In the genomic region with DNA sequence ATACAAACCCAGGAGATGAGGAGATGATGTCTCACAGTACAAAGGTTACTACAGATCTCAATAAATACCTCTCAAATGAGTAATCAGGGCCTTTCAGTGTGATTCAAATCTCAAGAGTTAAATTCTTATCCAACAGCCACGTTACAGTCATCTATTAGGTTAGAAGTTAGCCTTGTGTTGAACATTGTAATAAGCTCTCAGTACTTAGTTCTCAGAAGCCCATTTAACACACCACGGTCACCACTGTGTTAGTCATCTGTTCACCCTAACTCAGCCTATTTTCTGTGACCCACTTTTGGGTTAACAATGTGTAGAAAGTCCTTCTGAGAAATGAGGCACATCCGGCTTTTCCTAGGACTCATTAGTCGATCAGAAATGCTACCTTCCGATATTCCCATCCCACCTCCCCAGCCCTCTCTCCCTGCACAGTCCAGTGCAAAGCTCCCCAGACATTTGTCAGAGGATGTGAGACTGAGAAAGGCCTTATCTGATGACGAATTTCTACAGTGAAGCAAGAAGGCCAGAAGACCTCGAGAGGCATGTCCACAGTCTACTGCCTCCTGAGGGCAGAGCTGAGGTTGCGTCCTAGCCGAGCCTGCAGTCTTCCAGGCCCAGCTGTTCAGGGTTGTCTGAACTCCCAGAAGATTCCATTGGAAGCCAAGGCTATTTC, we compare ENCODE assay signal across 8 cellular contexts.
DNase-seq lines count a peak whose midpoint lies in the region; ATAC-seq and TF ChIP-seq lines count a peak whose summit lies in the region.

No MANE protein-coding gene starts in this region.

- no peaks in the 10 kb centered on the region for H3K27me3 Mint-ChIP-seq in activated CD4-positive, alpha-beta T cell treated with anti-CD3 and anti-CD28 coated beads, Interleukin-2, amount 10 ng/mL, durations not matched to agents 24 days and 14 days
- H3K27me3 Mint-ChIP-seq in GM23338 (ENCODE audit: insufficient read depth, low read depth, poor library complexity), result peaks cover 9% of the 10 kb centered on the region
- H3K27me3 Mint-ChIP-seq in natural killer cell (ENCODE audit: low read depth in 2 of 2), result no peaks in the 10 kb centered on the region

- H2AFZ ChIP-seq in GM23338 (no peak overlapping the region), mammary epithelial cell (ENCODE audit: low read depth, low read length) (no peak overlapping the region)

- 43% methylated on average over 9 of the region's 9 CpGs for WGBS in mammary epithelial cell (ENCODE audit: low coverage, missing lambda C conversion rate)

- peak overlapping the region; percentile 55 for H3K9ac ChIP-seq in mammary epithelial cell (ENCODE audit: insufficient read depth, low read length)

- in situ Hi-C loops in mammary epithelial cell (cut with MboI; ENCODE audit: low sequenced_read_pairs in 2 of 2), result no loop called here

- intact Hi-C loops in activated CD4-positive, alpha-beta T cell treated with anti-CD3 and anti-CD28 coated beads, Interleukin-2, amount 10 ng/mL, durations not matched to agents 24 days and 14 days (cut with micrococcal nuclease), result loop anchor here (1.0 to 5.0 kb wide), 2 partner anchors 19 to 37 kb away; no protein-coding TSS in a partner anchor
- intact Hi-C loops in mammary epithelial cell (cut with micrococcal nuclease) (loop anchor here (1.0 to 2.0 kb wide), 3 partner anchors 47 to 233 kb away; no protein-coding TSS in a partner anchor), natural killer cell (cut with micrococcal nuclease) (no loop called here)

- no peaks in the 10 kb centered on the region for H3F3A ChIP-seq in GM23338 (replicated peaks; ENCODE audit: low read depth)

- H3K4me3 ChIP-seq in GM23338 (no peak overlapping the region), mammary epithelial cell (replicated peaks in 1 of 3; ENCODE audit: insufficient read depth in 1 of 3, low read depth in 2 of 3, low read length in 3 of 3) (no peak overlapping the region)

- peaks cover 11% of the 10 kb centered on the region for H3K36me3 Mint-ChIP-seq in activated CD4-positive, alpha-beta T cell treated with anti-CD3 and anti-CD28 coated beads, Interleukin-2, amount 10 ng/mL, durations not matched to agents 24 days and 14 days (ENCODE audit: low read depth)
- H3K36me3 Mint-ChIP-seq in GM23338 (ENCODE audit: low read depth) (peaks cover 12% of the 10 kb centered on the region; the same call in 2 of the 3 replicates), natural killer cell (no peaks in the 10 kb centered on the region)

- BruUV-seq in mammary epithelial cell (replicated peaks; lab: Mats Ljungman, UMichigan), result TSS peak; percentile 45

- H3K36me3 ChIP-seq in GM23338 (ENCODE audit: insufficient read depth) (no peaks in the 10 kb centered on the region), mammary epithelial cell (ENCODE audit: insufficient read depth, low read length) (peaks cover 3% of the 10 kb centered on the region)

- H3K4me2 ChIP-seq in GM23338 (no peak overlapping the region), mammary epithelial cell (ENCODE audit: insufficient read depth, low read depth, low read length) (peak overlapping the region; percentile 43)

- dilution Hi-C loops in mammary epithelial cell (cut with HindIII; ENCODE audit: low sequenced_read_pairs), result no loop called here

- peaks cover 16% of the 10 kb centered on the region for H3K4me1 Mint-ChIP-seq in activated CD4-positive, alpha-beta T cell treated with anti-CD3 and anti-CD28 coated beads, Interleukin-2, amount 10 ng/mL, durations not matched to agents 24 days and 14 days
- H3K4me1 Mint-ChIP-seq in GM23338 (no peaks in the 10 kb centered on the region), natural killer cell (peaks cover 0 to 5% of the 10 kb centered on the region in 2 donors)

- CTCF ChIA-PET in mammary epithelial cell (lab: Charles Lee; ENCODE audit: low non-redundant PET), result interaction anchor here (0.7 kb wide), 1 partner anchor 1991 kb away, joined by 3 read pairs; no protein-coding TSS in a partner anchor

- no peaks in the 10 kb centered on the region for H3K9me2 ChIP-seq in GM23338 (ENCODE audit: insufficient read depth)

- DNase-seq in activated CD4-positive, alpha-beta T cell treated with anti-CD3 and anti-CD28 coated beads, Interleukin-2, amount 10 ng/mL, durations not matched to agents 24 days and 14 days, result no peak
- no peak for DNase-seq in activated CD4-positive, alpha-beta T cell treated with anti-CD3 and anti-CD28 coated beads for 1 hour
- peak; percentile 53 for DNase-seq in GM23338 (ENCODE audit: low spot score)
- DNase-seq in LoVo (ENCODE audit: low spot score), result peak; percentile 91
- peak; percentile 94 for DNase-seq in mammary epithelial cell
- DNase-seq in natural killer cell, result no peak
- no peak for DNase-seq in NCI-H2107 treated with DMSO at 0.1 percent for 48 hours (lab: John Stamatoyannopoulos, UW; ENCODE audit: unreplicated experiment)
- no peak for DNase-seq in occipital lobe (lab: John Stamatoyannopoulos, UW)

- H3K9me3 ChIP-seq in mammary epithelial cell (replicated peaks; ENCODE audit: insufficient read depth, low read length), result no peaks in the 10 kb centered on the region

- H3K27me3 ChIP-seq in GM23338 (ENCODE audit: insufficient read depth) (no peaks in the 10 kb centered on the region), mammary epithelial cell (ENCODE audit: insufficient read depth, low read length) (no peaks in the 10 kb centered on the region)

- peaks cover 5% of the 10 kb centered on the region for H4K20me1 ChIP-seq in GM23338 (replicated peaks; ENCODE audit: insufficient read depth)
- no peaks in the 10 kb centered on the region for H4K20me1 ChIP-seq in mammary epithelial cell (ENCODE audit: insufficient read depth, low read length)

- ATAC-seq in GM23338 (peak; percentile 91), natural killer cell (peak; percentile 39 to 66 (median 60))

- H3K4me1 ChIP-seq in GM23338 (ENCODE audit: insufficient read depth) (no peaks in the 10 kb centered on the region), mammary epithelial cell (ENCODE audit: insufficient read depth, low read length) (peaks cover 58% of the 10 kb centered on the region)

- H3K79me2 ChIP-seq in GM23338 (replicated peaks; ENCODE audit: insufficient read depth) (no peaks in the 10 kb centered on the region), mammary epithelial cell (ENCODE audit: insufficient read depth, low read length) (peaks cover 26% of the 10 kb centered on the region)

- TF ChIP-seq CTCF in GM23338 (conservative IDR thresholded peaks at IDR 0.05; ENCODE audit: low read depth in 2 of 2) (peak; percentile 46 to 49), mammary epithelial cell (conservative IDR thresholded peaks at IDR 0.05 in 1 of 2, IDR thresholded peaks at IDR 0.05 in 1 of 2; ENCODE audit: extremely low read depth in 1 of 2, insufficient read depth in 1 of 2, low read depth in 1 of 2, low read length in 2 of 2) (peak; percentile 45 to 54), natural killer cell (IDR thresholded peaks at IDR 0.05) (no peak)

- peak overlapping the region; percentile 42 for H3K27ac Mint-ChIP-seq in activated CD4-positive, alpha-beta T cell treated with anti-CD3 and anti-CD28 coated beads, Interleukin-2, amount 10 ng/mL, durations not matched to agents 24 days and 14 days
- H3K27ac Mint-ChIP-seq in GM23338, result no peak overlapping the region
- H3K27ac Mint-ChIP-seq in natural killer cell, result peak overlapping the region in 1 of 2 donors; percentile 21

- H3K9me3 Mint-ChIP-seq in activated CD4-positive, alpha-beta T cell treated with anti-CD3 and anti-CD28 coated beads, Interleukin-2, amount 10 ng/mL, durations not matched to agents 24 days and 14 days, result peaks cover 4% of the 10 kb centered on the region
- no peaks in the 10 kb centered on the region for H3K9me3 Mint-ChIP-seq in GM23338
- no peaks in the 10 kb centered on the region for H3K9me3 Mint-ChIP-seq in natural killer cell

- no peak overlapping the region for H3K4me3 Mint-ChIP-seq in activated CD4-positive, alpha-beta T cell treated with anti-CD3 and anti-CD28 coated beads, Interleukin-2, amount 10 ng/mL, durations not matched to agents 24 days and 14 days
- H3K4me3 Mint-ChIP-seq in GM23338 (no peak overlapping the region), natural killer cell (no peak overlapping the region)

- no peak overlapping the region for H3K27ac ChIP-seq in GM23338 (ENCODE audit: low read depth)
- peak overlapping the region; percentile 77 for H3K27ac ChIP-seq in mammary epithelial cell (ENCODE audit: insufficient read depth, low read depth, low read length)

TF ChIP-seq in GM23338, 12 proteins besides CTCF, POLR2A, EP300 and RAD21 (continues in another document):
- TF ChIP-seq NANOG (IDR thresholded peaks at IDR 0.05; ENCODE audit: borderline replicate concordance) (no peak), ZNF114 (CRISPR knock-in tag; IDR thresholded peaks at IDR 0.05) (no peak), JUNB (IDR thresholded peaks at IDR 0.05; ENCODE audit: unreplicated experiment) (no peak), POLR2AphosphoS5 (IDR thresholded peaks at IDR 0.05; ENCODE audit: low read depth) (no peak), ZNF331 (CRISPR knock-in tag; IDR thresholded peaks at IDR 0.05; ENCODE audit: low read depth) (no peak), EZH2 (IDR thresholded peaks at IDR 0.05; ENCODE audit: low read depth, unreplicated experiment) (no peak), EZH2phosphoT487 (IDR thresholded peaks at IDR 0.05; ENCODE audit: unreplicated experiment) (no peak)

Comparison
In these comparisons a context has a peak if more than half of its experiments do, and no peak if none do; other contexts are left out.
1. DNase-seq: peak in GM23338 (single experiment), LoVo (single experiment) and mammary epithelial cell (single experiment); none in activated CD4-positive, alpha-beta T cell treated with anti-CD3 and anti-CD28 coated beads, Interleukin-2, amount 10 ng/mL, durations not matched to agents 24 days and 14 days (single experiment), activated CD4-positive, alpha-beta T cell treated with anti-CD3 and anti-CD28 coated beads for 1 hour (single experiment), natural killer cell (single experiment), NCI-H2107 treated with DMSO at 0.1 percent for 48 hours (single experiment) and occipital lobe (single experiment).